Comparison of ENCODE assay signal across 8 cellular contexts in genomic region chr4:56424697-56425514, GRCh38. TPM values are rescaled to one million over a fixed set of nuclear protein-coding genes. Genes with fewer than 3 reads are reported as not detected.
A peak's percentile ranks its signal among the peaks of the same experiment; 100 is the strongest.
DNase-seq lines count a peak whose midpoint lies in the region; ATAC-seq and TF ChIP-seq lines count a peak whose summit lies in the region.

No MANE protein-coding gene starts in this region.

- H3K27ac ChIP-seq in PC-9 (no peak overlapping the region), lung (ENCODE audit: low read depth in 1 of 2, low read length in 1 of 2) (no peak overlapping the region)

- POLR2A ChIA-PET in PC-9 (lab: Charles Lee; ENCODE audit: unreplicated experiment): interaction anchor here (0.6 kb wide), 2 partner anchors 11 to 16 kb away, joined by 4 to 21 read pairs; partner anchors contain the start of gene PPAT

- no peaks in the 10 kb centered on the region for H3K9me2 ChIP-seq in PC-9 (ENCODE audit: insufficient read depth)

- no peaks in the 10 kb centered on the region for H3K27me3 Mint-ChIP-seq in stimulated activated memory B cell treated with anti-CD40 and anti-IgM and Interleukin-4, amounts not matched to agents 10 μg/mL and 1 μg/mL and 100 μg/mL, for 72 hours

- CTCF ChIA-PET in PC-9 (lab: Charles Lee): no interaction called here

- H3K4me1 ChIP-seq in PC-9 (replicated peaks; ENCODE audit: insufficient read depth) (no peaks in the 10 kb centered on the region), lung (ENCODE audit: control insufficient read depth in 2 of 2, insufficient read depth in 2 of 2, low read length in 2 of 2) (no peaks in the 10 kb centered on the region)

- H3K36me3 Mint-ChIP-seq in stimulated activated memory B cell treated with anti-CD40 and anti-IgM and Interleukin-4, amounts not matched to agents 10 μg/mL and 1 μg/mL and 100 μg/mL, for 72 hours: peaks cover 9% of the 10 kb centered on the region

- no TSS peak for BruUV-seq in PC-9 (replicated peaks; lab: Mats Ljungman, UMichigan)

- no peak overlapping the region for H3K27ac Mint-ChIP-seq in stimulated activated memory B cell treated with anti-CD40 and anti-IgM and Interleukin-4, amounts not matched to agents 10 μg/mL and 1 μg/mL and 100 μg/mL, for 72 hours

- H3K27me3 ChIP-seq in PC-9 (ENCODE audit: insufficient read depth, low read depth) (no peaks in the 10 kb centered on the region), lung (ENCODE audit: control insufficient read depth, insufficient read depth) (no peaks in the 10 kb centered on the region)

- H3K9me3 ChIP-seq in PC-9 (ENCODE audit: insufficient read depth, low read depth) (no peaks in the 10 kb centered on the region), lung (ENCODE audit: control insufficient read depth in 2 of 2, insufficient read depth in 1 of 2, low read length in 1 of 2) (no peaks in the 10 kb centered on the region)

- H3K36me3 ChIP-seq in PC-9 (ENCODE audit: low read depth) (no peaks in the 10 kb centered on the region), lung (ENCODE audit: control insufficient read depth in 2 of 2, insufficient read depth in 2 of 2, low read length in 2 of 2) (no peaks in the 10 kb centered on the region)

- H2AFZ ChIP-seq in PC-9: no peak overlapping the region

- H3F3A ChIP-seq in PC-9 (ENCODE audit: insufficient read depth, low read depth): 0 out of 2 replicates have a peak, but pooled peaks cover 5% of the 10 kb centered on the region

- intact Hi-C loops in Right ventricle myocardium inferior (cut with DNase I): loop anchor here (5.0 to 10.0 kb wide), 2 partner anchors 117 to 410 kb away; no protein-coding TSS in a partner anchor
- intact Hi-C loops in cardiac septum (cut with DNase I): loop anchor here (1.0 kb wide), 1 partner anchor 42 kb away; the partner anchor contains the start of gene SRP72
- intact Hi-C loops in PC-9 (cut with micrococcal nuclease; ENCODE audit: unreplicated experiment): loop anchor here (10.0 kb wide), 1 partner anchor 120 kb away; no protein-coding TSS in a partner anchor

- H3K4me2 ChIP-seq in PC-9: no peak overlapping the region

- ATAC-seq in Right ventricle myocardium inferior: peak; percentile 34
- ATAC-seq in lung (ENCODE audit: insufficient read depth, low FRiP score): no peak
- no peak for ATAC-seq in GM18517 (IDR thresholded peaks at IDR 0.05; ENCODE audit: unreplicated experiment)
- ATAC-seq in stimulated activated memory B cell treated with anti-CD40 and anti-IgM and Interleukin-4, amounts not matched to agents 10 μg/mL and 1 μg/mL and 100 μg/mL, for 72 hours: no peak
- no peak for ATAC-seq in GM21381 (IDR thresholded peaks at IDR 0.05; ENCODE audit: unreplicated experiment)

- DNase-seq in Right ventricle myocardium inferior (ENCODE audit: missing footprints) (no peak), cardiac septum (ENCODE audit: low spot score) (no peak), PC-9 (no peak), choroid plexus epithelial cell (ENCODE audit: low read depth) (peak; percentile 63), lung (ENCODE audit: low spot score) (no peak)

- H3K9me3 Mint-ChIP-seq in stimulated activated memory B cell treated with anti-CD40 and anti-IgM and Interleukin-4, amounts not matched to agents 10 μg/mL and 1 μg/mL and 100 μg/mL, for 72 hours: peaks cover 3% of the 10 kb centered on the region

- H4K20me1 ChIP-seq in PC-9 (ENCODE audit: insufficient read depth): peaks cover 8% of the 10 kb centered on the region

- peak; percentile 69 for TF ChIP-seq CTCF in PC-9 (conservative IDR thresholded peaks at IDR 0.05)
- TF ChIP-seq CTCF in choroid plexus epithelial cell (conservative IDR thresholded peaks at IDR 0.05; ENCODE audit: low read depth, low read length): peak; percentile 67
- TF ChIP-seq CTCF in lung (IDR thresholded peaks at IDR 0.05; ENCODE audit: control extremely low read depth, extremely low read depth): peak; percentile 48

- no peak overlapping the region for H3K4me3 Mint-ChIP-seq in stimulated activated memory B cell treated with anti-CD40 and anti-IgM and Interleukin-4, amounts not matched to agents 10 μg/mL and 1 μg/mL and 100 μg/mL, for 72 hours

- H3K4me3 ChIP-seq in PC-9 (no peak overlapping the region), choroid plexus epithelial cell (ENCODE audit: low read depth, low read length) (no peak overlapping the region), lung (no peak overlapping the region)

- 64 to 68% methylated on average over 5 of the region's 5 CpGs for WGBS in lung, 2 donors

- H3K79me2 ChIP-seq in PC-9 (ENCODE audit: low read depth): peaks cover 97% of the 10 kb centered on the region

- H3K4me1 Mint-ChIP-seq in stimulated activated memory B cell treated with anti-CD40 and anti-IgM and Interleukin-4, amounts not matched to agents 10 μg/mL and 1 μg/mL and 100 μg/mL, for 72 hours: peaks cover 23% of the 10 kb centered on the region

RNA-seq across cellular contexts. Expression of gene PPAT, which starts 10.5 kb away (rescaled TPM):
- 3.1 TPM for total RNA-seq in Right ventricle myocardium inferior
- 2.3 TPM for total RNA-seq in cardiac septum
- total RNA-seq in PC-9 (2021): 21.3 and 22.5 TPM in 2 replicates
- total RNA-seq in lung: 10 to 100 TPM in 1 of 2 donors, 1 to 10 TPM in 1; 7.4 to 10.7 TPM
- 1 to 10 TPM; 2.0 to 4.7 TPM for polyA plus RNA-seq in lung

RNA-seq across cellular contexts. Expression of gene PAICS, which starts 11.2 kb away (rescaled TPM):
- total RNA-seq in Right ventricle myocardium inferior (21.3 TPM), cardiac septum (27.1 TPM), PC-9 (2021) (78.6 and 106 TPM in 2 replicates), lung (10 to 100 TPM; 28.0 to 47.0 TPM)
- polyA plus RNA-seq in lung: 10 to 100 TPM; 35.4 to 44.6 TPM

RNA-seq across cellular contexts. Expression of gene AASDH, which starts 37.6 kb away (rescaled TPM):
- total RNA-seq in Right ventricle myocardium inferior: 6.5 TPM
- 8.1 TPM for total RNA-seq in cardiac septum
- total RNA-seq in PC-9 (2021): 10.2 and 11.5 TPM in 2 replicates
- total RNA-seq in lung: 10 to 100 TPM in 1 of 2 donors, 1 to 10 TPM in 1; 9.0 to 23.4 TPM
- 1 to 10 TPM; 2.4 to 5.3 TPM for polyA plus RNA-seq in lung

RNA-seq across cellular contexts. Expression of gene SRP72, which starts 42.5 kb away (rescaled TPM):
- total RNA-seq in Right ventricle myocardium inferior (32.4 TPM), cardiac septum (43.4 TPM), PC-9 (2021) (72.8 and 92.4 TPM in 2 replicates), lung (10 to 100 TPM; 93.2 to 98.0 TPM)
- polyA plus RNA-seq in lung: 10 to 100 TPM; 31.1 to 49.0 TPM
